19 cellular contexts compared by ENCODE assay signal in the genomic region with DNA sequence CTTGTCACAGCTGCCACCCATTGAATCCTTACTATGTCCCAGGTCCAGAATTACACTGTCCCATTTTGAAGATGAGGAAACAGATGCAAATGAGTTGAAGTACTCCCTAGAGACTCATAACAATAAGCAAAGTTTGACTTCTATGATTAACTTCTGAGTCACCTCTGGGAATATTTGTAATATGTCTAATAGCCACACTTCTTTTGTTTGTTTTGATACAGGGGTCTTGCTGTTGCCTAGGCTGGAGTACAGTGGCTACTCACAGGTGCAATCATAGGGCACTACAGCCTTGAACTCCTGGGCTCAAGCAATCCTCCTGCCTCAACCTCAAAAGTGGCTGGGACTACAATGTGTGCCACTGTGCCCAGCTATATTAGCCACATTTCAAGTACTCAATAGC. TPM values are rescaled to one million over a fixed set of nuclear protein-coding genes. Genes with fewer than 3 reads are reported as not detected.
DNase-seq lines count a peak whose midpoint lies in the region; ATAC-seq and TF ChIP-seq lines count a peak whose summit lies in the region.
"Had no signal": no experiment of that assay in that cellular context is flagged by ENCODE, and none has a peak within 500 bp of the region (broad histone marks: within the 10 kb centered on the region; RNA-seq: fewer than 3 reads in every experiment).

No MANE protein-coding gene starts in this region.

- TF ChIP-seq CTCF in mammary epithelial cell (conservative IDR thresholded peaks at IDR 0.05 in 1 of 2, IDR thresholded peaks at IDR 0.05 in 1 of 2; ENCODE audit: extremely low read depth in 1 of 2, insufficient read depth in 1 of 2, low read depth in 1 of 2, low read length in 2 of 2), result no peak
- no peak for TF ChIP-seq CTCF in body of pancreas (IDR thresholded peaks at IDR 0.05)

- H3K27ac ChIP-seq in mammary epithelial cell (ENCODE audit: insufficient read depth, low read depth, low read length) (peak overlapping the region; percentile 37), body of pancreas (no peak overlapping the region)
- H3K27ac ChIP-seq: BLaER1 had no signal

- intact Hi-C loops in mammary epithelial cell (cut with micrococcal nuclease), result loop anchor here (1.0 kb wide), 1 partner anchor 10 kb away; no protein-coding TSS in a partner anchor
- intact Hi-C loops in body of pancreas (cut with DNase I), result no loop called here

- BruUV-seq in mammary epithelial cell (replicated peaks; lab: Mats Ljungman, UMichigan), result no TSS peak

- H3K36me3 ChIP-seq in mammary epithelial cell (ENCODE audit: insufficient read depth, low read length) (no peaks in the 10 kb centered on the region), body of pancreas (replicated peaks in 1 of 2; ENCODE audit: insufficient read depth in 1 of 2, low read depth in 2 of 2) (no peaks in the 10 kb centered on the region)
- H3K36me3 ChIP-seq: BLaER1 had no signal

- no peaks in the 10 kb centered on the region for H4K20me1 ChIP-seq in mammary epithelial cell (ENCODE audit: insufficient read depth, low read length)
- H4K20me1 ChIP-seq: BLaER1 had no signal

- H3K9me3 ChIP-seq in mammary epithelial cell (replicated peaks; ENCODE audit: insufficient read depth, low read length) (no peaks in the 10 kb centered on the region), body of pancreas (no peaks in the 10 kb centered on the region)
- H3K9me3 ChIP-seq: BLaER1 had no signal

- dilution Hi-C loops in mammary epithelial cell (cut with HindIII; ENCODE audit: low sequenced_read_pairs), result loop anchor here (5.0 kb wide), 1 partner anchor 48 kb away; no protein-coding TSS in a partner anchor

- H3K4me2 ChIP-seq in mammary epithelial cell (ENCODE audit: insufficient read depth, low read depth, low read length), result no peak overlapping the region
- H3K4me2 ChIP-seq: BLaER1 had no signal

- no peak overlapping the region for H3K9ac ChIP-seq in mammary epithelial cell (ENCODE audit: insufficient read depth, low read length)
- H3K9ac ChIP-seq: BLaER1 had no signal

- no peak for ATAC-seq in body of pancreas

- H3K4me3 ChIP-seq in mammary epithelial cell (replicated peaks in 1 of 3; ENCODE audit: insufficient read depth in 1 of 3, low read depth in 2 of 3, low read length in 3 of 3) (no peak overlapping the region), body of pancreas (no peak overlapping the region)
- H3K4me3 ChIP-seq: BLaER1 had no signal

- no peak overlapping the region for H2AFZ ChIP-seq in mammary epithelial cell (ENCODE audit: low read depth, low read length)

- H3K27me3 ChIP-seq in mammary epithelial cell (ENCODE audit: insufficient read depth, low read length) (no peaks in the 10 kb centered on the region), body of pancreas (no peaks in the 10 kb centered on the region)
- H3K27me3 ChIP-seq: BLaER1 had no signal

- no peak for TF ChIP-seq POLR2A in body of pancreas (IDR thresholded peaks at IDR 0.05)

- no peaks in the 10 kb centered on the region for H3K79me2 ChIP-seq in mammary epithelial cell (ENCODE audit: insufficient read depth, low read length)

- peak; percentile 23 for DNase-seq in Daoy (ENCODE audit: low read depth)
- peak; percentile 89 for DNase-seq in LHCN-M2 (ENCODE audit: low read depth)
- peak; percentile 85 for DNase-seq in mammary epithelial cell
- DNase-seq in kidney glomerular epithelial cell (lab: John Stamatoyannopoulos, UW), result peak; percentile 63
- no peak for DNase-seq in activated effector memory CD4-positive, alpha-beta T cell treated with anti-CD3 and anti-CD28 coated beads, Interleukin-2, amount 50 U/mL, for 16 hours
- DNase-seq in NCI-H69 (lab: John Stamatoyannopoulos, UW), result no peak
- no peak for DNase-seq in body of pancreas
- DNase-seq in NCI-H2227 treated with DMSO at 0.1 percent for 48 hours (lab: John Stamatoyannopoulos, UW), result no peak
- DNase-seq: activated naive CD4-positive, alpha-beta T cell treated with anti-CD3 and anti-CD28 coated beads, Interleukin-2, amount 10 ng/mL, durations not matched to agents 7 days and 5 days; DMS153; erythroblast; NCI-H2029 treated with DMSO at 0.1 percent for 48 hours; NCI-H524 treated with DMSO at 0.1 percent for 48 hours had no signal

- in situ Hi-C loops in mammary epithelial cell (cut with MboI; ENCODE audit: low sequenced_read_pairs in 2 of 2), result no loop called here

- peaks cover 19% of the 10 kb centered on the region for H3K4me1 ChIP-seq in mammary epithelial cell (ENCODE audit: insufficient read depth, low read length)
- peaks cover 14% of the 10 kb centered on the region for H3K4me1 ChIP-seq in body of pancreas

- CTCF ChIA-PET in mammary epithelial cell (lab: Charles Lee; ENCODE audit: low non-redundant PET), result no interaction called here

RNA-seq across cellular contexts. Expression of gene SOX12, which starts 11.4 kb away (rescaled TPM):
- 1.1 and 1.5 TPM in 2 replicates for total RNA-seq in Daoy (2014; rRNA removed; shearing (Covaris generic))
- total RNA-seq in LHCN-M2 (2014; rRNA removed), result 8.2 and 9.9 TPM in 2 replicates
- 11.5 TPM for polyA plus RNA-seq in LHCN-M2 (2012)
- total RNA-seq in mammary epithelial cell, result 1 to 10 TPM; 3.7 to 6.2 TPM
- 2.0 TPM for polyA plus RNA-seq in mammary epithelial cell
- polyA minus RNA-seq in mammary epithelial cell, result 1.3 TPM
- total RNA-seq in body of pancreas, result 10 to 100 TPM in 1 of 2 donors, 1 to 10 TPM in 1; 6.2 to 17.1 TPM

RNA-seq across cellular contexts. Expression of gene ZCCHC3, which starts 16.6 kb away (rescaled TPM):
- total RNA-seq in Daoy (2014; rRNA removed; shearing (Covaris generic)), result 14.3 and 15.8 TPM in 2 replicates
- 14.0 and 15.9 TPM in 2 replicates for total RNA-seq in LHCN-M2 (2014; rRNA removed)
- polyA plus RNA-seq in LHCN-M2 (2012), result 9.3 TPM
- total RNA-seq in mammary epithelial cell, result 10 to 100 TPM in 1 of 2 donors, 1 to 10 TPM in 1; 9.2 to 11.5 TPM
- polyA plus RNA-seq in mammary epithelial cell, result 6.6 TPM
- 9.7 TPM for polyA minus RNA-seq in mammary epithelial cell
- total RNA-seq in body of pancreas, result 10 to 100 TPM; 12.2 to 16.5 TPM

RNA-seq across cellular contexts. Expression of gene C20orf96, which starts 23.4 kb away (rescaled TPM):
- 0.51 and 0.57 TPM in 2 replicates for total RNA-seq in Daoy (2014; rRNA removed; shearing (Covaris generic))
- total RNA-seq in LHCN-M2 (2014; rRNA removed) (2.5 and 2.8 TPM in 2 replicates), mammary epithelial cell (1 to 10 TPM in 1 of 2 donors, under 1 TPM in 1; 0.83 to 2.7 TPM), body of pancreas (1 to 10 TPM in 1 of 2 donors, under 1 TPM in 1; 0.33 to 1.8 TPM)
- 4.8 TPM for polyA plus RNA-seq in LHCN-M2 (2012)
- polyA plus RNA-seq in mammary epithelial cell, result 2.3 TPM
- not detected for polyA minus RNA-seq in mammary epithelial cell

RNA-seq across cellular contexts. Expression of gene NRSN2, which starts 33.0 kb away (rescaled TPM):
- 19.2 and 19.3 TPM in 2 replicates for total RNA-seq in Daoy (2014; rRNA removed; shearing (Covaris generic))
- total RNA-seq in LHCN-M2 (2014; rRNA removed) (59.2 and 65.6 TPM in 2 replicates), mammary epithelial cell (10 to 100 TPM; 16.9 to 48.3 TPM), body of pancreas (10 to 100 TPM; 13.8 to 15.6 TPM)
- polyA plus RNA-seq in LHCN-M2 (2012), result 74.7 TPM
- 26.7 TPM for polyA plus RNA-seq in mammary epithelial cell
- polyA minus RNA-seq in mammary epithelial cell, result 13.6 TPM

RNA-seq across cellular contexts. Expression of gene DEFB132, which starts 56.4 kb away (rescaled TPM):
- not detected in 2 replicates for total RNA-seq in Daoy (2014; rRNA removed; shearing (Covaris generic))
- total RNA-seq in LHCN-M2 (2014; rRNA removed), result not detected in 2 replicates
- not detected for polyA plus RNA-seq in LHCN-M2 (2012)
- total RNA-seq in mammary epithelial cell, result not detected
- polyA plus RNA-seq in mammary epithelial cell, result not detected
- polyA minus RNA-seq in mammary epithelial cell, result not detected
- not detected for total RNA-seq in body of pancreas
- total RNA-seq: dermis microvascular lymphatic vessel endothelial cell, kidney epithelial cell, neural crest cell, pulmonary artery endothelial cell, temporal lobe had no signal

Comparison
In these comparisons a context has a peak if more than half of its experiments do, and no peak if none do; other contexts are left out.
1. DNase-seq: peak in Daoy (single experiment), LHCN-M2 (single experiment), mammary epithelial cell (single experiment) and kidney glomerular epithelial cell (single experiment); none in activated effector memory CD4-positive, alpha-beta T cell treated with anti-CD3 and anti-CD28 coated beads, Interleukin-2, amount 50 U/mL, for 16 hours (single experiment), NCI-H69 (single experiment), body of pancreas (0 of 4) and NCI-H2227 treated with DMSO at 0.1 percent for 48 hours (single experiment).